In genomic region chr14:105351920-105352871, GRCh38 we compare ENCODE assay signal across 8 cellular contexts. TPM values are rescaled to one million over a fixed set of nuclear protein-coding genes. Genes with fewer than 3 reads are reported as not detected.
DNase-seq lines count a peak whose midpoint lies in the region; ATAC-seq, FAIRE-seq and TF ChIP-seq lines count a peak whose summit lies in the region.

No MANE protein-coding gene starts in this region.

- H3K4me3 Mint-ChIP-seq in WTC11: no peak overlapping the region

- FAIRE-seq in bronchial epithelial cell (lab: Jason Lieb, UNC): peak; percentile 98
- peak; percentile 97 for FAIRE-seq in islet of Langerhans (lab: Jason Lieb, UNC)

- H3K27me3 Mint-ChIP-seq in WTC11 (ENCODE audit: low read depth): no peaks in the 10 kb centered on the region

- DNase-seq in DMS79 (lab: John Stamatoyannopoulos, UW): peak; percentile 94
- peak; percentile 77 for DNase-seq in NCI-H2227 treated with DMSO at 0.1 percent for 48 hours (lab: John Stamatoyannopoulos, UW)
- DNase-seq in WTC11 (ENCODE audit: low spot score): peak; percentile 90
- peak; percentile 87 for DNase-seq in bronchial epithelial cell (ENCODE audit: low read depth)
- peak; percentile 81 to 88 for DNase-seq in stimulated activated CD4-positive, alpha-beta T cell treated with anti-CD3 and anti-CD28 coated beads, Interleukin-15, amount 100 ng/mL, for 48 hours (ENCODE audit: low read depth in 2 of 2)
- no peak for DNase-seq in mesenteric fat pad (ENCODE audit: low spot score)

- H3K27ac Mint-ChIP-seq in WTC11: peak overlapping the region; percentile 84; the same call in 1 of the 2 replicates

- peaks cover 2% of the 10 kb centered on the region for H3K36me3 ChIP-seq in bronchial epithelial cell (ENCODE audit: control insufficient read depth, insufficient read depth, low read length)

- POLR2A ChIA-PET in WTC11 (lab: Charles Lee): interaction anchor here (0.8 kb wide), 1 partner anchor 71 kb away, joined by 3 read pairs; no protein-coding TSS in a partner anchor

- H3K27me3 ChIP-seq in bronchial epithelial cell (ENCODE audit: control insufficient read depth, insufficient read depth, low read length): no peaks in the 10 kb centered on the region

- CTCF ChIA-PET in WTC11 (lab: Charles Lee): interaction anchor here (0.6 to 1.6 kb wide), 51 partner anchors 9 to 291 kb away, joined by 3 to 27 read pairs (median 4); partner anchors contain the start of genes BRF1, BTBD6, JAG2 and PACS2

- H3K4me3 ChIP-seq in bronchial epithelial cell (ENCODE audit: low read depth, low read length): no peak overlapping the region

- peaks cover 7% of the 10 kb centered on the region; the same call in 1 of the 2 replicates for H3K4me1 Mint-ChIP-seq in WTC11

- peak; percentile 75 for ATAC-seq in HG02973 (IDR thresholded peaks at IDR 0.05; ENCODE audit: unreplicated experiment)
- ATAC-seq in WTC11: peak; percentile 90

- no peaks in the 10 kb centered on the region for H3K9me3 Mint-ChIP-seq in WTC11

- no peaks in the 10 kb centered on the region; the same call in 1 of the 2 replicates for H3K36me3 Mint-ChIP-seq in WTC11

- TF ChIP-seq CTCF in WTC11 (IDR thresholded peaks at IDR 0.05): peak; percentile 79
- peak; percentile 92 for TF ChIP-seq CTCF in bronchial epithelial cell (IDR thresholded peaks at IDR 0.05; ENCODE audit: insufficient read depth, low read length, severe bottlenecking)

TF ChIP-seq in WTC11, 78 proteins besides CTCF, POLR2A, EP300 and RAD21:
- TF ChIP-seq NR1H2 (CRISPR knock-in tag; IDR thresholded peaks at IDR 0.05) (no peak), ZNF423 (CRISPR knock-in tag; IDR thresholded peaks at IDR 0.05) (peak; percentile 73), E2F5 (CRISPR knock-in tag; IDR thresholded peaks at IDR 0.05) (0 out of 2 replicates have a peak, but pooled peaks have one; percentile 12)

RNA-seq across cellular contexts. Expression of gene PACS2, which starts 37.6 kb away (rescaled TPM):
- total RNA-seq in WTC11 (2021): 90.7 to 100 TPM (median 98.0 TPM) in 3 replicates
- 42.4 and 43.1 TPM in 2 replicates for total RNA-seq in bronchial epithelial cell
- total RNA-seq in mesenteric fat pad: 84.3 TPM

RNA-seq across cellular contexts. Expression of gene TEX22, which starts 46.1 kb away (rescaled TPM):
- total RNA-seq in WTC11 (2021): 0.55 to 2.2 TPM (median 0.87 TPM) in 3 replicates
- 0.38 and 1.8 TPM in 2 replicates for total RNA-seq in bronchial epithelial cell
- not detected for total RNA-seq in mesenteric fat pad

RNA-seq across cellular contexts. Expression of gene BRF1, which starts 51.4 kb away (rescaled TPM):
- 23.9 to 26.5 TPM (median 26.4 TPM) in 3 replicates for total RNA-seq in WTC11 (2021)
- total RNA-seq in bronchial epithelial cell: 22.3 and 24.0 TPM in 2 replicates
- total RNA-seq in mesenteric fat pad: 34.9 TPM
